ENCODE assay signal across 28 cellular contexts in genomic region chr2:200235533-200235932, GRCh38.
"Had no signal": no experiment of that assay in that cellular context is flagged by ENCODE, and none has a peak within 500 bp of the region (broad histone marks: within the 10 kb centered on the region; RNA-seq: fewer than 3 reads in every experiment).

No MANE protein-coding gene starts in this region.

- ATAC-seq: natural killer cell; sciatic nerve; stimulated activated naive B cell treated with anti-CD40 and anti-IgM and Interleukin-4, amounts not matched to agents 10 μg/mL and 1 μg/mL and 100 μg/mL, for 72 hours; stimulated activated naive CD8-positive, alpha-beta T cell treated with anti-CD3 and anti-CD28 coated beads, Interleukin-15, Interleukin-2, amounts not matched to agents 100 U/mL and 50 U/mL, for 24 hours had no signal

- H3K79me2 ChIP-seq: parathyroid adenoma had no signal

- H2AFZ ChIP-seq: neural progenitor cell, parathyroid adenoma had no signal

- H3K4me1 ChIP-seq: left ventricle myocardium inferior, neural progenitor cell, parathyroid adenoma, right atrium auricular region, stomach, testis, thyroid gland, transverse colon, upper lobe of left lung had no signal

- H3K27ac ChIP-seq: left ventricle myocardium inferior, neural progenitor cell, neutrophil, parathyroid adenoma, right atrium auricular region, skin epidermis, stomach, testis, thyroid gland, transverse colon, upper lobe of left lung had no signal

- FAIRE-seq: urothelium cell line had no signal

- H3K4me2 ChIP-seq: neural progenitor cell had no signal

- DNase-seq: hippocampal formation; immature natural killer cell; islet precursor cell; left ventricle myocardium inferior; mesendoderm; naive B cell; natural killer cell; nephron progenitor cell; occipital lobe; stimulated activated CD4-positive, alpha-beta T cell treated with anti-CD3 and anti-CD28 coated beads, Interleukin-12 subunit alpha, Interleukin-12 subunit beta, amount 100 ng/mL, for 4 hours; stimulated activated CD4-positive, alpha-beta T cell treated with anti-CD3 and anti-CD28 coated beads, Interleukin-15, amount 100 ng/mL, for 24 hours; stimulated activated CD4-positive, alpha-beta T cell treated with anti-CD3 and anti-CD28 coated beads, Interleukin-2, amount 100 ng/mL, for 24 hours; stimulated activated CD4-positive, alpha-beta T cell treated with anti-CD3 and anti-CD28 coated beads, Interleukin-4, amount 100 ng/mL, for 1 hour; stimulated activated naive B cell treated with anti-CD40 and anti-IgM and Interleukin-4, amounts not matched to agents 10 μg/mL and 1 μg/mL and 100 μg/mL, for 72 hours; stimulated activated naive CD8-positive, alpha-beta T cell treated with anti-CD3 and anti-CD28 coated beads, Interleukin-15, Interleukin-2, amounts not matched to agents 100 U/mL and 50 U/mL, for 24 hours; stomach; testis; thyroid gland; transverse colon; upper lobe of left lung had no signal

- H3K4me3 ChIP-seq: left ventricle myocardium inferior, lung, neural progenitor cell, right atrium auricular region, skin epidermis, stomach, testis, thyroid gland, transverse colon, upper lobe of left lung had no signal

- H3K9ac ChIP-seq: neural progenitor cell, parathyroid adenoma had no signal

- H3K27me3 ChIP-seq: neural progenitor cell, right atrium auricular region, stomach, testis, thyroid gland, transverse colon, upper lobe of left lung had no signal

- H3K36me3 ChIP-seq: left ventricle myocardium inferior, neural progenitor cell, neutrophil, right atrium auricular region, stomach, thyroid gland, transverse colon, upper lobe of left lung had no signal

- H3K9me3 ChIP-seq: left ventricle myocardium inferior, neutrophil, right atrium auricular region, stomach, testis, thyroid gland, transverse colon, upper lobe of left lung had no signal
